In the genomic region with DNA sequence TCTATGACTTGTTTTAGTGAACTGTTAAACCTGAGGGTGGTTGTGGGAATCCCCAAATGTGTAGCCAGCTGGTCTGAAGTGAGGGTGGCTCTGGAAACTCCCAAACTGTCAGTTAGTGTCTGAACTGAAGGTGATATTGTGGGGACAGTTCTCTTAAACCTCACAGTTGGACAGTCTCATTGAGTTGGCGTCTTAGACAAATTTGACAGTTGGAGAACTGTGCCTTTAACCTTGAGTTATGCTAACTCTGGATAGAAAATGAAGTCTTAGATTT, we compare ENCODE assay signal across 1 cellular context.
TF ChIP-seq lines count a peak whose summit lies in the region.

No MANE protein-coding gene starts in this region.

TF ChIP-seq in GM12878, 131 proteins besides CTCF, POLR2A, EP300 and RAD21 (continued from another document and continues in another):
- TF ChIP-seq, protein P1, sequence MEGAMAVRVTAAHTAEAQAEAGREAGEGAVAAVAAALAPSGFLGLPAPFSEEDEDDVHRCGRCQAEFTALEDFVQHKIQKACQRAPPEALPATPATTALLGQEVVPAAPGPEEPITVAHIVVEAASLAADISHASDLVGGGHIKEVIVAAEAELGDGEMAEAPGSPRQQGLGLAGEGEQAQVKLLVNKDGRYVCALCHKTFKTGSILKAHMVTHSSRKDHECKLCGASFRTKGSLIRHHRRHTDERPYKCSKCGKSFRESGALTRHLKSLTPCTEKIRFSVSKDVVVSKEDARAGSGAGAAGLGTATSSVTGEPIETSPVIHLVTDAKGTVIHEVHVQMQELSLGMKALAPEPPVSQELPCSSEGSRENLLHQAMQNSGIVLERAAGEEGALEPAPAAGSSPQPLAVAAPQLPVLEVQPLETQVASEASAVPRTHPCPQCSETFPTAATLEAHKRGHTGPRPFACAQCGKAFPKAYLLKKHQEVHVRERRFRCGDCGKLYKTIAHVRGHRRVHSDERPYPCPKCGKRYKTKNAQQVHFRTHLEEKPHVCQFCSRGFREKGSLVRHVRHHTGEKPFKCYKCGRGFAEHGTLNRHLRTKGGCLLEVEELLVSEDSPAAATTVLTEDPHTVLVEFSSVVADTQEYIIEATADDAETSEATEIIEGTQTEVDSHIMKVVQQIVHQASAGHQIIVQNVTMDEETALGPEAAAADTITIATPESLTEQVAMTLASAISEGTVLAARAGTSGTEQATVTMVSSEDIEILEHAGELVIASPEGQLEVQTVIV (IDR thresholded peaks at IDR 0.05; ENCODE audit: borderline replicate concordance, partially characterized antibody) = no peak
- TF ChIP-seq TCF3 (IDR thresholded peaks at IDR 0.05; ENCODE audit: borderline replicate concordance, insufficient read depth, low read depth, low read length) (peak; percentile 70; the same call in 1 of the 2 replicates), ZBTB40 (IDR thresholded peaks at IDR 0.05; ENCODE audit: borderline replicate concordance) (no peak), STAT1 (conservative IDR thresholded peaks at IDR 0.05) (no peak), RBBP5 (conservative IDR thresholded peaks at IDR 0.05) (no peak), MEF2A (IDR thresholded peaks at IDR 0.05; ENCODE audit: insufficient read depth, low read depth, low read length) (0 out of 2 replicates have a peak, but pooled peaks have one; percentile 20), EZH2 (IDR thresholded peaks at IDR 0.05; ENCODE audit: borderline replicate concordance, control insufficient read depth, low read depth, low read length) (no peak), IRF4 (IDR thresholded peaks at IDR 0.05; ENCODE audit: low read depth, low read length) (no peak), POLR2AphosphoS5 (IDR thresholded peaks at IDR 0.05; ENCODE audit: low read length) (no peak), NR2F1 (conservative IDR thresholded peaks at IDR 0.05) (no peak), ATF7 (IDR thresholded peaks at IDR 0.05; ENCODE audit: low read depth) (no peak), KLF5 (IDR thresholded peaks at IDR 0.05; ENCODE audit: partially characterized antibody) (no peak), ZZZ3 (IDR thresholded peaks at IDR 0.05; ENCODE audit: control insufficient read depth, insufficient read length, low read depth) (no peak), YBX1 (IDR thresholded peaks at IDR 0.05) (no peak), PML (IDR thresholded peaks at IDR 0.05; ENCODE audit: low read length) (0 out of 2 replicates have a peak, but pooled peaks have one; percentile 42), HSF1 (IDR thresholded peaks at IDR 0.05; ENCODE audit: low read depth, low read length) (no peak), ATF3 (IDR thresholded peaks at IDR 0.05; ENCODE audit: borderline replicate concordance, extremely low read depth, low read depth, low read length) (no peak), POLR2AphosphoS2 (IDR thresholded peaks at IDR 0.05; ENCODE audit: low read depth, low read length) (no peak), NKRF (conservative IDR thresholded peaks at IDR 0.05) (no peak), CHD1 (IDR thresholded peaks at IDR 0.05; ENCODE audit: low read depth, low read length) (no peak), ZSCAN29 (IDR thresholded peaks at IDR 0.05) (no peak), ZBTB33 (IDR thresholded peaks at IDR 0.05) (no peak), ZNF24 (IDR thresholded peaks at IDR 0.05) (no peak), GABPA (IDR thresholded peaks at IDR 0.05; ENCODE audit: low read depth) (no peak), NFIC (IDR thresholded peaks at IDR 0.05; ENCODE audit: low read depth, low read length) (no peak; the same call in 1 of the 2 replicates), CEBPB (IDR thresholded peaks at IDR 0.05; ENCODE audit: borderline replicate concordance in 1 of 2, low read depth in 2 of 2, low read length in 2 of 2) (no peak), RCOR1 (conservative IDR thresholded peaks at IDR 0.05; ENCODE audit: low read depth, low read length) (no peak), IKZF2 (IDR thresholded peaks at IDR 0.05) (peak; percentile 51 to 53; a peak in 2 of 4 replicates)
- TF ChIP-seq, protein P2, sequence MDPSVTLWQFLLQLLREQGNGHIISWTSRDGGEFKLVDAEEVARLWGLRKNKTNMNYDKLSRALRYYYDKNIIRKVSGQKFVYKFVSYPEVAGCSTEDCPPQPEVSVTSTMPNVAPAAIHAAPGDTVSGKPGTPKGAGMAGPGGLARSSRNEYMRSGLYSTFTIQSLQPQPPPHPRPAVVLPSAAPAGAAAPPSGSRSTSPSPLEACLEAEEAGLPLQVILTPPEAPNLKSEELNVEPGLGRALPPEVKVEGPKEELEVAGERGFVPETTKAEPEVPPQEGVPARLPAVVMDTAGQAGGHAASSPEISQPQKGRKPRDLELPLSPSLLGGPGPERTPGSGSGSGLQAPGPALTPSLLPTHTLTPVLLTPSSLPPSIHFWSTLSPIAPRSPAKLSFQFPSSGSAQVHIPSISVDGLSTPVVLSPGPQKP (IDR thresholded peaks at IDR 0.05; ENCODE audit: low read depth, low read length) = no peak
- TF ChIP-seq, protein P3, sequence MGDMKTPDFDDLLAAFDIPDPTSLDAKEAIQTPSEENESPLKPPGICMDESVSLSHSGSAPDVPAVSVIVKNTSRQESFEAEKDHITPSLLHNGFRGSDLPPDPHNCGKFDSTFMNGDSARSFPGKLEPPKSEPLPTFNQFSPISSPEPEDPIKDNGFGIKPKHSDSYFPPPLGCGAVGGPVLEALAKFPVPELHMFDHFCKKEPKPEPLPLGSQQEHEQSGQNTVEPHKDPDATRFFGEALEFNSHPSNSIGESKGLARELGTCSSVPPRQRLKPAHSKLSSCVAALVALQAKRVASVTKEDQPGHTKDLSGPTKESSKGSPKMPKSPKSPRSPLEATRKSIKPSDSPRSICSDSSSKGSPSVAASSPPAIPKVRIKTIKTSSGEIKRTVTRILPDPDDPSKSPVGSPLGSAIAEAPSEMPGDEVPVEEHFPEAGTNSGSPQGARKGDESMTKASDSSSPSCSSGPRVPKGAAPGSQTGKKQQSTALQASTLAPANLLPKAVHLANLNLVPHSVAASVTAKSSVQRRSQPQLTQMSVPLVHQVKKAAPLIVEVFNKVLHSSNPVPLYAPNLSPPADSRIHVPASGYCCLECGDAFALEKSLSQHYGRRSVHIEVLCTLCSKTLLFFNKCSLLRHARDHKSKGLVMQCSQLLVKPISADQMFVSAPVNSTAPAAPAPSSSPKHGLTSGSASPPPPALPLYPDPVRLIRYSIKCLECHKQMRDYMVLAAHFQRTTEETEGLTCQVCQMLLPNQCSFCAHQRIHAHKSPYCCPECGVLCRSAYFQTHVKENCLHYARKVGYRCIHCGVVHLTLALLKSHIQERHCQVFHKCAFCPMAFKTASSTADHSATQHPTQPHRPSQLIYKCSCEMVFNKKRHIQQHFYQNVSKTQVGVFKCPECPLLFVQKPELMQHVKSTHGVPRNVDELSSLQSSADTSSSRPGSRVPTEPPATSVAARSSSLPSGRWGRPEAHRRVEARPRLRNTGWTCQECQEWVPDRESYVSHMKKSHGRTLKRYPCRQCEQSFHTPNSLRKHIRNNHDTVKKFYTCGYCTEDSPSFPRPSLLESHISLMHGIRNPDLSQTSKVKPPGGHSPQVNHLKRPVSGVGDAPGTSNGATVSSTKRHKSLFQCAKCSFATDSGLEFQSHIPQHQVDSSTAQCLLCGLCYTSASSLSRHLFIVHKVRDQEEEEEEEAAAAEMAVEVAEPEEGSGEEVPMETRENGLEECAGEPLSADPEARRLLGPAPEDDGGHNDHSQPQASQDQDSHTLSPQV (IDR thresholded peaks at IDR 0.05) = 0 out of 2 replicates have a peak, but pooled peaks have one; percentile 51
- TF ChIP-seq, protein P4, sequence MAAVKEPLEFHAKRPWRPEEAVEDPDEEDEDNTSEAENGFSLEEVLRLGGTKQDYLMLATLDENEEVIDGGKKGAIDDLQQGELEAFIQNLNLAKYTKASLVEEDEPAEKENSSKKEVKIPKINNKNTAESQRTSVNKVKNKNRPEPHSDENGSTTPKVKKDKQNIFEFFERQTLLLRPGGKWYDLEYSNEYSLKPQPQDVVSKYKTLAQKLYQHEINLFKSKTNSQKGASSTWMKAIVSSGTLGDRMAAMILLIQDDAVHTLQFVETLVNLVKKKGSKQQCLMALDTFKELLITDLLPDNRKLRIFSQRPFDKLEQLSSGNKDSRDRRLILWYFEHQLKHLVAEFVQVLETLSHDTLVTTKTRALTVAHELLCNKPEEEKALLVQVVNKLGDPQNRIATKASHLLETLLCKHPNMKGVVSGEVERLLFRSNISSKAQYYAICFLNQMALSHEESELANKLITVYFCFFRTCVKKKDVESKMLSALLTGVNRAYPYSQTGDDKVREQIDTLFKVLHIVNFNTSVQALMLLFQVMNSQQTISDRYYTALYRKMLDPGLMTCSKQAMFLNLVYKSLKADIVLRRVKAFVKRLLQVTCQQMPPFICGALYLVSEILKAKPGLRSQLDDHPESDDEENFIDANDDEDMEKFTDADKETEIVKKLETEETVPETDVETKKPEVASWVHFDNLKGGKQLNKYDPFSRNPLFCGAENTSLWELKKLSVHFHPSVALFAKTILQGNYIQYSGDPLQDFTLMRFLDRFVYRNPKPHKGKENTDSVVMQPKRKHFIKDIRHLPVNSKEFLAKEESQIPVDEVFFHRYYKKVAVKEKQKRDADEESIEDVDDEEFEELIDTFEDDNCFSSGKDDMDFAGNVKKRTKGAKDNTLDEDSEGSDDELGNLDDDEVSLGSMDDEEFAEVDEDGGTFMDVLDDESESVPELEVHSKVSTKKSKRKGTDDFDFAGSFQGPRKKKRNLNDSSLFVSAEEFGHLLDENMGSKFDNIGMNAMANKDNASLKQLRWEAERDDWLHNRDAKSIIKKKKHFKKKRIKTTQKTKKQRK (IDR thresholded peaks at IDR 0.05; ENCODE audit: low read depth, low read length) = no peak
